In the genomic region with DNA sequence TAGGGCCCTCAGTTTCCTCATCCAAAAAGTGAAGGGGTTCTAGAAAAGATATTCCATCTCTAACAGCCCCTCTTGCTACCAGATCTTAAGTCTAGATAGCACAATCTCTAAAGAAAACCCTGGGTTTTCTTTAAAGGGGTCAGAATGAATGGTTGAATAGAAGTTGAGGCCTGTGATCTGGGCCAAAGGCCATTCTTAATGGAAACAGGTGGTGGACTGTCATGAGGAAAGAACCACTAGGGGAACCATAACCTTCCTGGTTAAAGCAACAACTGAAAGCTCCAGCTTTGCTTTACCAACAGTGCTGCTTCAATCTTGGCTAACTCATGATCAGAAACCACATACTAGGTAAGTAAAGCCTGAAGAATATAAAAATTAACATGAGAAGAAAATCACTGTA, we compare ENCODE assay signal across 8 cellular contexts. TPM values are rescaled to one million over a fixed set of nuclear protein-coding genes. Genes with fewer than 3 reads are reported as not detected.
DNase-seq lines count a peak whose midpoint lies in the region; ATAC-seq and TF ChIP-seq lines count a peak whose summit lies in the region.

No MANE protein-coding gene starts in this region.

- H3K9me3 Mint-ChIP-seq in GM23338, result no peaks in the 10 kb centered on the region
- no peaks in the 10 kb centered on the region for H3K9me3 Mint-ChIP-seq in stimulated activated memory B cell treated with anti-CD40 and anti-IgM and Interleukin-4, amounts not matched to agents 10 μg/mL and 1 μg/mL and 100 μg/mL, for 72 hours

- peaks cover 51% of the 10 kb centered on the region for H4K20me1 ChIP-seq in GM23338 (replicated peaks; ENCODE audit: insufficient read depth)

- H3K36me3 ChIP-seq in GM23338 (ENCODE audit: insufficient read depth), result no peaks in the 10 kb centered on the region
- no peaks in the 10 kb centered on the region for H3K36me3 ChIP-seq in aorta (ENCODE audit: control insufficient read depth in 1 of 2, insufficient read depth in 2 of 2, low read length in 1 of 2)

- H3K4me3 ChIP-seq in GM23338 (peak overlapping the region; percentile 99), foreskin fibroblast (ENCODE audit: low read depth in 1 of 2, low read length in 2 of 2) (peak overlapping the region; percentile 91 to 99), aorta (ENCODE audit: low read length in 2 of 2) (peak overlapping the region in 1 of 2 donors; percentile 15)

- peaks cover 67% of the 10 kb centered on the region for H3K79me2 ChIP-seq in GM23338 (replicated peaks; ENCODE audit: insufficient read depth)

- H3K27me3 Mint-ChIP-seq in GM23338 (ENCODE audit: insufficient read depth, low read depth, poor library complexity), result peaks cover 10% of the 10 kb centered on the region
- no peaks in the 10 kb centered on the region for H3K27me3 Mint-ChIP-seq in T-helper 17 cell
- no peaks in the 10 kb centered on the region for H3K27me3 Mint-ChIP-seq in stimulated activated memory B cell treated with anti-CD40 and anti-IgM and Interleukin-4, amounts not matched to agents 10 μg/mL and 1 μg/mL and 100 μg/mL, for 72 hours

- H3K27me3 ChIP-seq in GM23338 (ENCODE audit: insufficient read depth), result no peaks in the 10 kb centered on the region
- H3K27me3 ChIP-seq in aorta (ENCODE audit: control insufficient read depth in 1 of 2, insufficient read depth in 2 of 2, low read length in 1 of 2), result no peaks in the 10 kb centered on the region

- no peak overlapping the region for H2AFZ ChIP-seq in GM23338

- H3K4me1 Mint-ChIP-seq in GM23338 (peaks cover 33% of the 10 kb centered on the region), T-helper 17 cell (peaks cover 39% of the 10 kb centered on the region)
- peaks cover 55% of the 10 kb centered on the region for H3K4me1 Mint-ChIP-seq in stimulated activated memory B cell treated with anti-CD40 and anti-IgM and Interleukin-4, amounts not matched to agents 10 μg/mL and 1 μg/mL and 100 μg/mL, for 72 hours

- no peaks in the 10 kb centered on the region for H3K9me3 ChIP-seq in T-helper 17 cell (ENCODE audit: control insufficient read depth, low read length, poor library complexity, severe bottlenecking)
- no peaks in the 10 kb centered on the region for H3K9me3 ChIP-seq in aorta (ENCODE audit: control insufficient read depth, low read length)

- no peaks in the 10 kb centered on the region for H3K9me2 ChIP-seq in GM23338 (ENCODE audit: insufficient read depth)

- H3K4me3 Mint-ChIP-seq in GM23338, result peak overlapping the region; percentile 99
- peak overlapping the region; percentile 97 for H3K4me3 Mint-ChIP-seq in T-helper 17 cell
- H3K4me3 Mint-ChIP-seq in stimulated activated memory B cell treated with anti-CD40 and anti-IgM and Interleukin-4, amounts not matched to agents 10 μg/mL and 1 μg/mL and 100 μg/mL, for 72 hours, result peak overlapping the region; percentile 99

- peaks cover 24% of the 10 kb centered on the region for H3K4me1 ChIP-seq in GM23338 (ENCODE audit: insufficient read depth)
- peaks cover 0 to 4% of the 10 kb centered on the region in 2 donors for H3K4me1 ChIP-seq in aorta (ENCODE audit: control insufficient read depth in 1 of 2, insufficient read depth in 2 of 2, low read length in 2 of 2)

- peak overlapping the region; percentile 92 for H3K4me2 ChIP-seq in GM23338

- peak; percentile 32 to 50; a peak in 3 of 4 replicates for TF ChIP-seq CTCF in GM23338 (conservative IDR thresholded peaks at IDR 0.05; ENCODE audit: low read depth in 2 of 2)
- peak; percentile 41 for TF ChIP-seq CTCF in foreskin fibroblast (IDR thresholded peaks at IDR 0.05; ENCODE audit: low read depth, low read length)

- 0 out of 2 replicates have a peak, but pooled peaks cover 3% of the 10 kb centered on the region for H3F3A ChIP-seq in GM23338 (replicated peaks; ENCODE audit: low read depth)

- ATAC-seq in GM23338 (peak; percentile 12), T-helper 17 cell (no peak), HG03097 (IDR thresholded peaks at IDR 0.05; ENCODE audit: low FRiP score, unreplicated experiment) (no peak), aorta (ENCODE audit: low FRiP score) (no peak)
- no peak for ATAC-seq in stimulated activated memory B cell treated with anti-CD40 and anti-IgM and Interleukin-4, amounts not matched to agents 10 μg/mL and 1 μg/mL and 100 μg/mL, for 72 hours

- H3K27ac ChIP-seq in GM23338 (ENCODE audit: low read depth) (peak overlapping the region; percentile 96; the same call in 1 of the 2 replicates), aorta (ENCODE audit: low read depth in 1 of 2, low read length in 2 of 2) (no peak overlapping the region)

- intact Hi-C loops in posterior vena cava (cut with DNase I) (loop anchor here in 1 of 2 donors (10.0 kb wide), 1 partner anchor 66 kb away; no protein-coding TSS in a partner anchor), aorta (cut with DNase I) (no loop called here)

- DNase-seq in CD1c-positive myeloid dendritic cell (ENCODE audit: extremely low spot score), result peak; percentile 50
- DNase-seq in GM23338 (ENCODE audit: low spot score), result peak; percentile 62
- no peak for DNase-seq in T-helper 17 cell
- DNase-seq in foreskin fibroblast, result peak in 1 of 2 donors; percentile 60
- no peak for DNase-seq in posterior vena cava (ENCODE audit: low spot score)
- DNase-seq in aorta, result no peak

- H3K36me3 Mint-ChIP-seq in GM23338 (ENCODE audit: low read depth) (peaks cover 33% of the 10 kb centered on the region), T-helper 17 cell (ENCODE audit: low read depth) (no peaks in the 10 kb centered on the region)
- peaks cover 22% of the 10 kb centered on the region for H3K36me3 Mint-ChIP-seq in stimulated activated memory B cell treated with anti-CD40 and anti-IgM and Interleukin-4, amounts not matched to agents 10 μg/mL and 1 μg/mL and 100 μg/mL, for 72 hours

- H3K27ac Mint-ChIP-seq in GM23338 (0 out of 2 replicates have a peak overlapping the region, but pooled peaks have one; percentile 8), T-helper 17 cell (peak overlapping the region; percentile 97)
- H3K27ac Mint-ChIP-seq in stimulated activated memory B cell treated with anti-CD40 and anti-IgM and Interleukin-4, amounts not matched to agents 10 μg/mL and 1 μg/mL and 100 μg/mL, for 72 hours, result peak overlapping the region; percentile 100

TF ChIP-seq in GM23338, 12 proteins besides CTCF, POLR2A, EP300 and RAD21:
- TF ChIP-seq, protein P1, sequence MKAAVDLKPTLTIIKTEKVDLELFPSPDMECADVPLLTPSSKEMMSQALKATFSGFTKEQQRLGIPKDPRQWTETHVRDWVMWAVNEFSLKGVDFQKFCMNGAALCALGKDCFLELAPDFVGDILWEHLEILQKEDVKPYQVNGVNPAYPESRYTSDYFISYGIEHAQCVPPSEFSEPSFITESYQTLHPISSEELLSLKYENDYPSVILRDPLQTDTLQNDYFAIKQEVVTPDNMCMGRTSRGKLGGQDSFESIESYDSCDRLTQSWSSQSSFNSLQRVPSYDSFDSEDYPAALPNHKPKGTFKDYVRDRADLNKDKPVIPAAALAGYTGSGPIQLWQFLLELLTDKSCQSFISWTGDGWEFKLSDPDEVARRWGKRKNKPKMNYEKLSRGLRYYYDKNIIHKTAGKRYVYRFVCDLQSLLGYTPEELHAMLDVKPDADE (IDR thresholded peaks at IDR 0.05), result no peak
TF ChIP-seq in GM23338: peak in this region for 0.

RNA-seq across cellular contexts. Expression of a gene that starts 1.8 kb away (rescaled TPM):
- total RNA-seq in GM23338 (2014; rRNA removed; shearing (Covaris generic)), result 233 TPM in 2 replicates
- 124 and 134 TPM in 2 replicates for polyA plus RNA-seq in GM23338 (2016; fragmentation: Nextera tagmentation; extraction: Ambion mirVana)
- 100 to 1,000 TPM; 113 to 127 TPM for total RNA-seq in T-helper 17 cell
- total RNA-seq in posterior vena cava, result 10 to 100 TPM; 83.8 to 96.3 TPM
- 100 to 1,000 TPM in 1 of 2 donors, 10 to 100 TPM in 1; 98.5 to 114 TPM for total RNA-seq in aorta
- polyA plus RNA-seq in aorta, result 10 to 100 TPM; 11.3 to 17.7 TPM

RNA-seq across cellular contexts. Expression of a gene that starts 14.3 kb away (rescaled TPM):
- 87.0 and 109 TPM in 2 replicates for total RNA-seq in GM23338 (2014; rRNA removed; shearing (Covaris generic))
- polyA plus RNA-seq in GM23338 (2016; fragmentation: Nextera tagmentation; extraction: Ambion mirVana) (106 and 109 TPM in 2 replicates), aorta (10 to 100 TPM; 45.9 to 51.5 TPM)
- total RNA-seq in T-helper 17 cell (10 to 100 TPM; 19.2 to 23.8 TPM), posterior vena cava (10 to 100 TPM; 28.9 to 29.2 TPM), aorta (10 to 100 TPM; 25.6 to 26.1 TPM)

RNA-seq across cellular contexts. Expression of a gene that starts 27.7 kb away (rescaled TPM):
- 16.6 and 17.2 TPM in 2 replicates for total RNA-seq in GM23338 (2014; rRNA removed; shearing (Covaris generic))
- polyA plus RNA-seq in GM23338 (2016; fragmentation: Nextera tagmentation; extraction: Ambion mirVana) (4.1 and 5.8 TPM in 2 replicates), aorta (10 to 100 TPM in 1 of 2 donors, 1 to 10 TPM in 1; 8.9 to 13.3 TPM)
- total RNA-seq in T-helper 17 cell (10 to 100 TPM; 20.0 to 23.7 TPM), posterior vena cava (10 to 100 TPM in 1 of 2 donors, 1 to 10 TPM in 1; 9.5 to 12.3 TPM), aorta (10 to 100 TPM; 11.1 to 13.5 TPM)

RNA-seq across cellular contexts. Expression of a gene that starts 27.8 kb away (rescaled TPM):
- 99.5 and 108 TPM in 2 replicates for total RNA-seq in GM23338 (2014; rRNA removed; shearing (Covaris generic))
- polyA plus RNA-seq in GM23338 (2016; fragmentation: Nextera tagmentation; extraction: Ambion mirVana) (168 and 185 TPM in 2 replicates), aorta (100 to 1,000 TPM in 1 of 2 donors, 10 to 100 TPM in 1; 80.3 to 106 TPM)
- total RNA-seq in T-helper 17 cell (10 to 100 TPM; 90.6 to 92.4 TPM), posterior vena cava (10 to 100 TPM; 65.6 to 70.3 TPM), aorta (10 to 100 TPM; 52.2 to 56.2 TPM)

RNA-seq across cellular contexts. Expression of a gene that starts 35.4 kb away (rescaled TPM):
- not detected in 2 replicates for total RNA-seq in GM23338 (2014; rRNA removed; shearing (Covaris generic))
- not detected in 2 replicates for polyA plus RNA-seq in GM23338 (2016; fragmentation: Nextera tagmentation; extraction: Ambion mirVana)
- total RNA-seq in T-helper 17 cell, result under 1 TPM; 0.23 to 0.47 TPM
- total RNA-seq in posterior vena cava, result 1 to 10 TPM; 3.4 to 7.2 TPM
- total RNA-seq in aorta, result 1 to 10 TPM; 1.7 to 4.8 TPM
- under 1 TPM in 1 of 2 donors, not detected in 1; 0.38 TPM for polyA plus RNA-seq in aorta

Comparison
In these comparisons a context has a peak if more than half of its experiments do, and no peak if none do; other contexts are left out.
1. DNase-seq: peak in CD1c-positive myeloid dendritic cell (single experiment) and GM23338 (single experiment); none in T-helper 17 cell (0 of 3), posterior vena cava (single experiment) and aorta (0 of 2).
2. H3K27ac Mint-ChIP-seq: peak in every context shown above with its lines; median percentile 100 in stimulated activated memory B cell treated with anti-CD40 and anti-IgM and Interleukin-4, amounts not matched to agents 10 μg/mL and 1 μg/mL and 100 μg/mL, for 72 hours; 97 in T-helper 17 cell; 8 in GM23338.
3. Peak in every context shown above with its lines, with median percentiles within 50 percentile points of each other: H3K4me3 Mint-ChIP-seq.